In the genomic region with DNA sequence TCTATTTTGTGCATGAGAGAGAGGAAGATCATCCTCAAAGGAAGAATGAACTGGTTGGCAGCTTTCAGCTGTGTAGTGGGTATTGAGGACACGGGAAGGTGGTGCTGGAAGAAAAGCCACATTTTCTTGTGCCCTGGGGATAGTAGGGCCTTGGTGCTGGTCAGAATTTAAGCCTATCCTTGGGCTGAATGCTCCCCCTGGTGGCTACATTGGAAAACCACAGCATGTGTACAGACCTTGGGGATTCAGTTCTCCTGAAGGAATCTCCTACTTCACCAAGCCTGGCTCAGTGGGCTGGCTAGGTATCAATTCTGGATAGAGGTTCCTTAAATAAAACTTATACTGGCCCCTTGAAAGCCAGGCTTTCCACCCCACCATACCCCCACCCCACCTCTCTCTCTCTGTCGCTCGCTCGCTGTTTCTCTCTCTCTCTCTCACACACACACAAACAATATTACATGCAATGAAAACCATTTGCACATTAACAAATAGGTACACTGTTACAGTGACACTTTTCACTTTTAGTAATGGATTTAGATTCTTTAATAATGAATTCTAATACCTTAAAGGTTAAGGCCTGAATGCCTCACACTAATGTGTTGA, we compare ENCODE assay signal across 7 cellular contexts. TPM values are rescaled to one million over a fixed set of nuclear protein-coding genes. Genes with fewer than 3 reads are reported as not detected.
A peak's percentile ranks its signal among the peaks of the same experiment; 100 is the strongest.
DNase-seq lines count a peak whose midpoint lies in the region; ATAC-seq, FAIRE-seq and TF ChIP-seq lines count a peak whose summit lies in the region.

No MANE protein-coding gene starts in this region.

- H2AFZ ChIP-seq in OCI-LY7 (ENCODE audit: low read length) (no peak overlapping the region), GM12878 (ENCODE audit: control insufficient read depth, low read depth, low read length) (no peak overlapping the region)

- DNase-seq in ELF-1 (ENCODE audit: low read depth, low spot score): peak; percentile 74
- DNase-seq in OCI-LY7 (ENCODE audit: low spot score): peak; percentile 61
- DNase-seq in GM12878 (ENCODE audit: low read depth, low spot score): no peak
- DNase-seq in inferior parietal cortex (ENCODE audit: extremely low spot score): peak; percentile 69
- DNase-seq in stimulated activated CD4-positive, alpha-beta T cell treated with anti-CD3 and anti-CD28 coated beads, TNF-alpha, amount 100 ng/mL, for 48 hours (ENCODE audit: low read depth in 3 of 3): peak in 2 of 3 donors; percentile 6 to 8

- SMC1A ChIA-PET in GM12878 (lab: Charles Lee; ENCODE audit: uncharacterized antibody, unreplicated experiment): interaction anchor here (1.2 kb wide), 1 partner anchor 110 kb away, joined by 3 read pairs; no protein-coding TSS in a partner anchor

- no peak for TF ChIP-seq POLR2A in GM12878 (IDR thresholded peaks at IDR 0.05; ENCODE audit: low read depth, low read length)

- H3K27ac ChIP-seq in OCI-LY7 (ENCODE audit: low read depth, low read length, poor library complexity, severe bottlenecking) (no peak overlapping the region), GM12878 (ENCODE audit: control insufficient read depth, insufficient read depth) (no peak overlapping the region)

- H4K20me1 ChIP-seq in OCI-LY7 (ENCODE audit: insufficient read depth, low read length) (no peaks in the 10 kb centered on the region), GM12878 (ENCODE audit: control insufficient read depth, insufficient read depth) (no peaks in the 10 kb centered on the region)

- intact Hi-C loops in OCI-LY7 (cut with micrococcal nuclease; ENCODE audit: unreplicated experiment) (loop anchor here (2.0 to 5.0 kb wide), 2 partner anchors 256 to 754 kb away; no protein-coding TSS in a partner anchor), GM12878 (cut with micrococcal nuclease; ENCODE audit: unreplicated experiment) (loop anchor here (1.0 to 5.0 kb wide), 6 partner anchors 90 to 1194 kb away; a partner anchor contains a TSS)

- H3K4me2 ChIP-seq in OCI-LY7 (ENCODE audit: low read length) (no peak overlapping the region), GM12878 (ENCODE audit: control insufficient read depth, insufficient read depth) (no peak overlapping the region)

- H3K9me3 ChIP-seq in OCI-LY7 (ENCODE audit: low read length): no peaks in the 10 kb centered on the region
- no peaks in the 10 kb centered on the region for H3K9me3 ChIP-seq in GM12878 (replicated peaks; ENCODE audit: control insufficient read depth, insufficient read depth, low read length)

- no peak overlapping the region for H3K9ac ChIP-seq in GM12878 (ENCODE audit: control insufficient read depth, insufficient read depth, low read length)

- no peaks in the 10 kb centered on the region for H3K27me3 ChIP-seq in GM12878 (replicated peaks in 1 of 2; ENCODE audit: control insufficient read depth in 2 of 2, insufficient read depth in 2 of 2, low read length in 1 of 2)

- WGBS in GM12878 (ENCODE audit: insufficient coverage, insufficient replicate concordance, low lambda C conversion rate, missing lambda C conversion rate): 50% methylated on average over 4 of the region's 4 CpGs

- BruUV-seq in OCI-LY7 (replicated peaks; lab: Mats Ljungman, UMichigan): no TSS peak
- BruUV-seq in GM12878 (replicated peaks; lab: Mats Ljungman, UMichigan): no TSS peak

- RAD21 ChIA-PET in GM12878 (lab: Charles Lee; ENCODE audit: unreplicated experiment): interaction anchor here (0.9 to 1.4 kb wide), 2 partner anchors 38 to 180 kb away, joined by 3 read pairs; a partner anchor contains a TSS

- in situ Hi-C loops in GM12878 (cut with MboI): loop anchor here (5.0 kb wide), 1 partner anchor 259 kb away; no protein-coding TSS in a partner anchor

- no peak overlapping the region for H3K4me3 ChIP-seq in OCI-LY7 (ENCODE audit: low read depth, low read length, poor library complexity, severe bottlenecking)
- no peak overlapping the region for H3K4me3 ChIP-seq in GM12878

- H3K9me2 ChIP-seq in OCI-LY7 (ENCODE audit: insufficient read depth, low read length): no peaks in the 10 kb centered on the region

- CTCF ChIA-PET in OCI-LY7 (lab: Charles Lee; ENCODE audit: unreplicated experiment) (no interaction called here), GM12878 (lab: Yijun Ruan, JAX) (interaction anchor here (0.7 to 1.3 kb wide), 5 partner anchors 10 to 256 kb away, joined by 3 to 4 read pairs (median 3); no protein-coding TSS in a partner anchor)

- no peaks in the 10 kb centered on the region for H3K4me1 ChIP-seq in OCI-LY7 (ENCODE audit: insufficient read depth, low read length, poor library complexity, severe bottlenecking)
- no peaks in the 10 kb centered on the region for H3K4me1 ChIP-seq in GM12878 (ENCODE audit: control insufficient read depth, insufficient read depth, low read length)

- TF ChIP-seq EP300 in GM12878 (IDR thresholded peaks at IDR 0.05; ENCODE audit: borderline replicate concordance in 1 of 2, control insufficient read depth in 1 of 2, low read depth in 2 of 2, low read length in 2 of 2): no peak

- POLR2A ChIA-PET in OCI-LY7 (lab: Charles Lee): no interaction called here
- POLR2A ChIA-PET in GM12878 (lab: Charles Lee): no interaction called here

- no peaks in the 10 kb centered on the region for H3K36me3 ChIP-seq in OCI-LY7 (ENCODE audit: insufficient read depth, low read length)
- no peaks in the 10 kb centered on the region for H3K36me3 ChIP-seq in GM12878 (ENCODE audit: control insufficient read depth in 2 of 2, insufficient read depth in 2 of 2, low read length in 1 of 2)

- TF ChIP-seq CTCF in OCI-LY7 (conservative IDR thresholded peaks at IDR 0.05; ENCODE audit: low read length) (peak; percentile 87), GM12878 (IDR thresholded peaks at IDR 0.05 in 2 of 3, conservative IDR thresholded peaks at IDR 0.05 in 1 of 3; ENCODE audit: control insufficient read depth in 2 of 3, extremely low read depth in 1 of 3, insufficient read depth in 1 of 3, low read depth in 3 of 3, low read length in 3 of 3) (peak; percentile 71 to 83 (median 80))

- ATAC-seq in GM19452 (IDR thresholded peaks at IDR 0.05; ENCODE audit: unreplicated experiment) (peak; percentile 89), HG03439 (IDR thresholded peaks at IDR 0.05; ENCODE audit: unreplicated experiment) (peak; percentile 73), GM12878 (peak; percentile 98)

- FAIRE-seq in GM12878 (lab: Jason Lieb, UNC): peak; percentile 85

- no peaks in the 10 kb centered on the region for H3K79me2 ChIP-seq in OCI-LY7 (ENCODE audit: insufficient read depth, low read depth, low read length)
- no peaks in the 10 kb centered on the region for H3K79me2 ChIP-seq in GM12878 (ENCODE audit: control insufficient read depth, insufficient read depth, low read length)

- TF ChIP-seq RAD21 in GM12878 (IDR thresholded peaks at IDR 0.05; ENCODE audit: insufficient read depth, low read depth, low read length): peak; percentile 83

RNA-seq across cellular contexts. Expression of a gene that starts 2.8 kb away (rescaled TPM):
- not detected in 2 replicates for total RNA-seq in OCI-LY7 (2014; rRNA removed; shearing (Covaris generic))
- total RNA-seq in OCI-LY7 (2022) (not detected in 2 replicates), GM12878 (2014; rRNA removed) (not detected in 2 replicates), GM12878 (2014; rRNA removed; fragmentation: Illumina TruSeq; extraction: Trizol) (not detected in 2 replicates), GM12878 (2021) (not detected in 2 replicates)
- not detected in 2 replicates for total RNA-seq in GM12878 (2013; cell fraction: nucleolus; rRNA removed)
- not detected for polyA plus RNA-seq in GM12878 (2011; ENCODE audit: low read depth)
- polyA plus RNA-seq in GM12878 (2011; rRNA removed) (not detected in 2 replicates), GM12878 (2014; fragmentation: Illumina TruSeq; extraction: Trizol) (0.06 TPM in 1 of 2 replicates, not detected in the other), GM12878 (2014; fragmentation: Nextera tagmentation; extraction: Ambion mirVana) (not detected), GM12878 (2014; rRNA removed) (not detected in 2 replicates), GM12878 (2016; fragmentation: Nextera tagmentation; extraction: Ambion mirVana) (not detected)
- polyA plus RNA-seq in GM12878 (2011; cell fraction: cytosol; rRNA removed): not detected in 2 replicates
- polyA plus RNA-seq in GM12878 (2011; cell fraction: nucleus; rRNA removed): not detected in 2 replicates
- polyA plus RNA-seq in GM12878 (2012): not detected in 2 replicates
- not detected in 2 replicates for polyA minus RNA-seq in GM12878 (2011; rRNA and poly(A)+ RNA removed)
- not detected in 2 replicates for polyA minus RNA-seq in GM12878 (2011; cell fraction: cytosol; rRNA and poly(A)+ RNA removed)
- not detected in 2 replicates for polyA minus RNA-seq in GM12878 (2011; cell fraction: nucleus; rRNA and poly(A)+ RNA removed)

RNA-seq across cellular contexts. Expression of a gene that starts 29.5 kb away (rescaled TPM):
- total RNA-seq in OCI-LY7 (2014; rRNA removed; shearing (Covaris generic)): not detected in 2 replicates
- total RNA-seq in OCI-LY7 (2022) (not detected in 2 replicates), GM12878 (2014; rRNA removed) (0.17 TPM in 1 of 2 replicates, not detected in the other), GM12878 (2014; rRNA removed; fragmentation: Illumina TruSeq; extraction: Trizol) (not detected in 2 replicates), GM12878 (2021) (not detected in 2 replicates)
- not detected in 2 replicates for total RNA-seq in GM12878 (2013; cell fraction: nucleolus; rRNA removed)
- polyA plus RNA-seq in GM12878 (2011; ENCODE audit: low read depth): not detected
- polyA plus RNA-seq in GM12878 (2011; rRNA removed) (not detected in 2 replicates), GM12878 (2014; fragmentation: Illumina TruSeq; extraction: Trizol) (not detected in 2 replicates), GM12878 (2014; fragmentation: Nextera tagmentation; extraction: Ambion mirVana) (not detected), GM12878 (2014; rRNA removed) (not detected in 2 replicates), GM12878 (2016; fragmentation: Nextera tagmentation; extraction: Ambion mirVana) (not detected)
- not detected in 2 replicates for polyA plus RNA-seq in GM12878 (2011; cell fraction: cytosol; rRNA removed)
- polyA plus RNA-seq in GM12878 (2011; cell fraction: nucleus; rRNA removed): not detected in 2 replicates
- not detected in 2 replicates for polyA plus RNA-seq in GM12878 (2012)
- not detected in 2 replicates for polyA minus RNA-seq in GM12878 (2011; rRNA and poly(A)+ RNA removed)
- not detected in 2 replicates for polyA minus RNA-seq in GM12878 (2011; cell fraction: cytosol; rRNA and poly(A)+ RNA removed)
- not detected in 2 replicates for polyA minus RNA-seq in GM12878 (2011; cell fraction: nucleus; rRNA and poly(A)+ RNA removed)

RNA-seq across cellular contexts. Expression of a gene that starts 37.5 kb away (rescaled TPM):
- total RNA-seq in OCI-LY7 (2014; rRNA removed; shearing (Covaris generic)): 0.16 TPM in 1 of 2 replicates, not detected in the other
- total RNA-seq in OCI-LY7 (2022) (not detected in 2 replicates), GM12878 (2014; rRNA removed) (0.17 TPM in 1 of 2 replicates, not detected in the other), GM12878 (2014; rRNA removed; fragmentation: Illumina TruSeq; extraction: Trizol) (not detected in 2 replicates), GM12878 (2021) (0.18 TPM in 1 of 2 replicates, not detected in the other)
- 12.4 TPM in 2 replicates for total RNA-seq in GM12878 (2013; cell fraction: nucleolus; rRNA removed)
- not detected for polyA plus RNA-seq in GM12878 (2011; ENCODE audit: low read depth)
- polyA plus RNA-seq in GM12878 (2011; rRNA removed) (2.1 and 2.5 TPM in 2 replicates), GM12878 (2014; fragmentation: Illumina TruSeq; extraction: Trizol) (not detected in 2 replicates), GM12878 (2014; fragmentation: Nextera tagmentation; extraction: Ambion mirVana) (under 1 TPM in 1 of 2 experiments, not detected in 1; 0.04 TPM), GM12878 (2014; rRNA removed) (not detected in 2 replicates), GM12878 (2016; fragmentation: Nextera tagmentation; extraction: Ambion mirVana) (not detected)
- 1.1 and 1.3 TPM in 2 replicates for polyA plus RNA-seq in GM12878 (2011; cell fraction: cytosol; rRNA removed)
- 3.8 and 4.0 TPM in 2 replicates for polyA plus RNA-seq in GM12878 (2011; cell fraction: nucleus; rRNA removed)
- not detected in 2 replicates for polyA plus RNA-seq in GM12878 (2012)
- polyA minus RNA-seq in GM12878 (2011; rRNA and poly(A)+ RNA removed): 10.2 and 12.0 TPM in 2 replicates
- 1.8 TPM in 1 of 2 replicates, not detected in the other for polyA minus RNA-seq in GM12878 (2011; cell fraction: cytosol; rRNA and poly(A)+ RNA removed)
- polyA minus RNA-seq in GM12878 (2011; cell fraction: nucleus; rRNA and poly(A)+ RNA removed): 13.7 and 21.1 TPM in 2 replicates

RNA-seq across cellular contexts. Expression of a gene that starts 41.1 kb away (rescaled TPM):
- not detected in 2 replicates for total RNA-seq in OCI-LY7 (2014; rRNA removed; shearing (Covaris generic))
- total RNA-seq in OCI-LY7 (2022): not detected in 2 replicates
- not detected in 2 replicates for total RNA-seq in GM12878 (2013; cell fraction: nucleolus; rRNA removed)
- not detected in 2 replicates for total RNA-seq in GM12878 (2014; rRNA removed)
- not detected in 2 replicates for total RNA-seq in GM12878 (2014; rRNA removed; fragmentation: Illumina TruSeq; extraction: Trizol)
- not detected in 2 replicates for total RNA-seq in GM12878 (2021)
- not detected for polyA plus RNA-seq in GM12878 (2011; ENCODE audit: low read depth)
- polyA plus RNA-seq in GM12878 (2011; rRNA removed): not detected in 2 replicates
- not detected in 2 replicates for polyA plus RNA-seq in GM12878 (2011; cell fraction: cytosol; rRNA removed)
- polyA plus RNA-seq in GM12878 (2011; cell fraction: nucleus; rRNA removed): not detected in 2 replicates
- polyA plus RNA-seq in GM12878 (2012): not detected in 2 replicates
- polyA plus RNA-seq in GM12878 (2014; fragmentation: Illumina TruSeq; extraction: Trizol): not detected in 2 replicates
- polyA plus RNA-seq in GM12878 (2014; fragmentation: Nextera tagmentation; extraction: Ambion mirVana): not detected
- polyA plus RNA-seq in GM12878 (2014; rRNA removed): not detected in 2 replicates
- polyA plus RNA-seq in GM12878 (2016; fragmentation: Nextera tagmentation; extraction: Ambion mirVana): not detected
- polyA minus RNA-seq in GM12878 (2011; rRNA and poly(A)+ RNA removed): 0.31 TPM in 1 of 2 replicates, not detected in the other
- not detected in 2 replicates for polyA minus RNA-seq in GM12878 (2011; cell fraction: cytosol; rRNA and poly(A)+ RNA removed)
- 0.38 TPM in 1 of 2 replicates, not detected in the other for polyA minus RNA-seq in GM12878 (2011; cell fraction: nucleus; rRNA and poly(A)+ RNA removed)

RNA-seq across cellular contexts. Expression of a gene that starts 56.7 kb away (rescaled TPM):
- not detected in 2 replicates for total RNA-seq in OCI-LY7 (2014; rRNA removed; shearing (Covaris generic))
- total RNA-seq in OCI-LY7 (2022) (not detected in 2 replicates), GM12878 (2014; rRNA removed) (not detected in 2 replicates), GM12878 (2014; rRNA removed; fragmentation: Illumina TruSeq; extraction: Trizol) (not detected in 2 replicates), GM12878 (2021) (not detected in 2 replicates)
- total RNA-seq in GM12878 (2013; cell fraction: nucleolus; rRNA removed): 8.2 and 12.4 TPM in 2 replicates
- not detected for polyA plus RNA-seq in GM12878 (2011; ENCODE audit: low read depth)
- polyA plus RNA-seq in GM12878 (2011; rRNA removed) (0.22 and 0.29 TPM in 2 replicates), GM12878 (2014; fragmentation: Illumina TruSeq; extraction: Trizol) (not detected in 2 replicates), GM12878 (2014; fragmentation: Nextera tagmentation; extraction: Ambion mirVana) (not detected), GM12878 (2014; rRNA removed) (not detected in 2 replicates), GM12878 (2016; fragmentation: Nextera tagmentation; extraction: Ambion mirVana) (not detected)
- 0.10 and 0.15 TPM in 2 replicates for polyA plus RNA-seq in GM12878 (2011; cell fraction: cytosol; rRNA removed)
- polyA plus RNA-seq in GM12878 (2011; cell fraction: nucleus; rRNA removed): 1.3 and 1.7 TPM in 2 replicates
- polyA plus RNA-seq in GM12878 (2012): not detected in 2 replicates
- polyA minus RNA-seq in GM12878 (2011; rRNA and poly(A)+ RNA removed): 8.4 and 12.9 TPM in 2 replicates
- not detected in 2 replicates for polyA minus RNA-seq in GM12878 (2011; cell fraction: cytosol; rRNA and poly(A)+ RNA removed)
- polyA minus RNA-seq in GM12878 (2011; cell fraction: nucleus; rRNA and poly(A)+ RNA removed): 7.6 and 11.1 TPM in 2 replicates
